ENCODE assay signal across 12 cellular contexts in genomic region chr3:197798863-197799262, GRCh38. TPM values are rescaled to one million over a fixed set of nuclear protein-coding genes. Genes with fewer than 3 reads are reported as not detected.
DNase-seq lines count a peak whose midpoint lies in the region; ATAC-seq and TF ChIP-seq lines count a peak whose summit lies in the region.
"Had no signal": no experiment of that assay in that cellular context is flagged by ENCODE, and none has a peak within 500 bp of the region (broad histone marks: within the 10 kb centered on the region; RNA-seq: fewer than 3 reads in every experiment).

No MANE protein-coding gene starts in this region.

- no peak for TF ChIP-seq EP300 in gastroesophageal sphincter (IDR thresholded peaks at IDR 0.05)

- TF ChIP-seq CTCF in gastroesophageal sphincter (IDR thresholded peaks at IDR 0.05) (no peak), esophagus squamous epithelium (IDR thresholded peaks at IDR 0.05) (no peak)

- H3K36me3 ChIP-seq in gastroesophageal sphincter: no peaks in the 10 kb centered on the region
- H3K36me3 ChIP-seq in esophagus squamous epithelium: no peaks in the 10 kb centered on the region

- H3K4me1 Mint-ChIP-seq in immature natural killer cell: peaks cover 70 to 84% of the 10 kb centered on the region in 2 donors

- H3K9me3 ChIP-seq in gastroesophageal sphincter: no peaks in the 10 kb centered on the region
- no peaks in the 10 kb centered on the region for H3K9me3 ChIP-seq in esophagus squamous epithelium

- H3K27ac Mint-ChIP-seq in immature natural killer cell: peak overlapping the region in 2 of 6 donors; percentile 37 to 62
- H3K27ac Mint-ChIP-seq: activated naive CD4-positive, alpha-beta T cell treated with anti-CD3 and anti-CD28 coated beads, Interleukin-2, amount 10 ng/mL, durations not matched to agents 7 days and 5 days; stimulated activated naive CD8-positive, alpha-beta T cell treated with anti-CD3 and anti-CD28 coated beads, Interleukin-15, amount 100 ng/mL, for 72 hours had no signal

- no peaks in the 10 kb centered on the region for H3K27me3 ChIP-seq in gastroesophageal sphincter
- H3K27me3 ChIP-seq in esophagus squamous epithelium: no peaks in the 10 kb centered on the region

- H3K27ac ChIP-seq in gastroesophageal sphincter (peak overlapping the region in 3 of 4 donors; percentile 40 to 64 (median 51)), esophagus squamous epithelium (no peak overlapping the region)
- H3K27ac ChIP-seq: PC-9 had no signal

- no peak overlapping the region for H3K4me3 Mint-ChIP-seq in immature natural killer cell
- H3K4me3 Mint-ChIP-seq: activated naive CD4-positive, alpha-beta T cell treated with anti-CD3 and anti-CD28 coated beads, Interleukin-2, amount 10 ng/mL, durations not matched to agents 7 days and 5 days; stimulated activated naive CD8-positive, alpha-beta T cell treated with anti-CD3 and anti-CD28 coated beads, Interleukin-15, amount 100 ng/mL, for 72 hours had no signal

- intact Hi-C loops in esophagus squamous epithelium (cut with DNase I): no loop called here

- H3K36me3 Mint-ChIP-seq in immature natural killer cell: no peaks in the 10 kb centered on the region

- peak; percentile 52 for ATAC-seq in GM18498 (IDR thresholded peaks at IDR 0.05; ENCODE audit: unreplicated experiment)
- ATAC-seq in GM21529 (IDR thresholded peaks at IDR 0.05; ENCODE audit: unreplicated experiment): peak; percentile 62
- peak; percentile 49 for ATAC-seq in HG03378 (IDR thresholded peaks at IDR 0.05; ENCODE audit: unreplicated experiment)
- ATAC-seq in gastroesophageal sphincter: no peak
- no peak for ATAC-seq in GM21526 (IDR thresholded peaks at IDR 0.05; ENCODE audit: low FRiP score, unreplicated experiment)

- 25 to 37% methylated on average over 3 of the region's 3 CpGs for WGBS in gastroesophageal sphincter (ENCODE audit: low coverage in 1 of 2), 2 donors
- WGBS in esophagus squamous epithelium, 2 donors: 52 to 89% methylated on average over 3 of the region's 3 CpGs

- H3K4me3 ChIP-seq in gastroesophageal sphincter (no peak overlapping the region), esophagus squamous epithelium (no peak overlapping the region)
- H3K4me3 ChIP-seq: PC-9 had no signal

- peaks cover 5 to 86% (median 9%) of the 10 kb centered on the region in 3 donors for H3K4me1 ChIP-seq in gastroesophageal sphincter
- H3K4me1 ChIP-seq in esophagus squamous epithelium: peaks cover 0 to 57% (median 7%) of the 10 kb centered on the region in 3 donors

- no peaks in the 10 kb centered on the region for H3K27me3 Mint-ChIP-seq in immature natural killer cell (ENCODE audit: low read depth in 3 of 3)
- H3K27me3 Mint-ChIP-seq: activated naive CD4-positive, alpha-beta T cell treated with anti-CD3 and anti-CD28 coated beads, Interleukin-2, amount 10 ng/mL, durations not matched to agents 7 days and 5 days; stimulated activated naive CD8-positive, alpha-beta T cell treated with anti-CD3 and anti-CD28 coated beads, Interleukin-15, amount 100 ng/mL, for 72 hours had no signal

- H3K9me3 Mint-ChIP-seq in immature natural killer cell: no peaks in the 10 kb centered on the region
- H3K9me3 Mint-ChIP-seq: activated naive CD4-positive, alpha-beta T cell treated with anti-CD3 and anti-CD28 coated beads, Interleukin-2, amount 10 ng/mL, durations not matched to agents 7 days and 5 days; stimulated activated naive CD8-positive, alpha-beta T cell treated with anti-CD3 and anti-CD28 coated beads, Interleukin-15, amount 100 ng/mL, for 72 hours had no signal

- no peak for DNase-seq in cerebellum (ENCODE audit: low spot score)
- DNase-seq in esophagus squamous epithelium (lab: John Stamatoyannopoulos, UW): no peak
- DNase-seq in immature natural killer cell: no peak
- DNase-seq: activated naive CD4-positive, alpha-beta T cell treated with anti-CD3 and anti-CD28 coated beads, Interleukin-2, amount 10 ng/mL, durations not matched to agents 7 days and 5 days; NCI-H1105 treated with DMSO at 0.1 percent for 48 hours; PC-9; stimulated activated naive CD8-positive, alpha-beta T cell treated with anti-CD3 and anti-CD28 coated beads, Interleukin-15, amount 100 ng/mL, for 72 hours had no signal

- no peak for TF ChIP-seq POLR2A in gastroesophageal sphincter (IDR thresholded peaks at IDR 0.05)
- TF ChIP-seq POLR2A in esophagus squamous epithelium (IDR thresholded peaks at IDR 0.05): no peak

RNA-seq across cellular contexts. Expression of gene LRCH3, which starts 7.8 kb away (rescaled TPM):
- total RNA-seq in gastroesophageal sphincter (100 to 1,000 TPM in 1 of 4 donors, 10 to 100 TPM in 3; 39.0 to 158 (median 69.6) TPM), cerebellum (100 TPM), esophagus squamous epithelium (100 to 1,000 TPM in 1 of 4 donors, 10 to 100 TPM in 3; 15.0 to 197 (median 23.2) TPM)
- polyA plus RNA-seq in immature natural killer cell: 10 to 100 TPM in 1 of 3 donors, 1 to 10 TPM in 2; 4.5 to 26.3 (median 7.2) TPM

RNA-seq across cellular contexts. Expression of gene FYTTD1, which starts 49.2 kb away (rescaled TPM):
- total RNA-seq in gastroesophageal sphincter: 10 to 100 TPM; 69.1 to 88.1 (median 87.0) TPM
- total RNA-seq in cerebellum: 44.1 TPM
- 10 to 100 TPM; 46.4 to 62.0 (median 52.6) TPM for total RNA-seq in esophagus squamous epithelium
- 100 to 1,000 TPM; 103 to 144 (median 141) TPM for polyA plus RNA-seq in immature natural killer cell

Comparison
In these comparisons a context has a peak if more than half of its experiments do, and no peak if none do; other contexts are left out.
1. ATAC-seq: peak in GM18498 (single experiment), GM21529 (single experiment) and HG03378 (single experiment); none in gastroesophageal sphincter (single experiment) and GM21526 (single experiment).
2. H3K27ac ChIP-seq: peak in gastroesophageal sphincter (3 of 4); none in esophagus squamous epithelium (0 of 4).